ENCODE assay signal across 9 cellular contexts in genomic region chr3:12553921-12554391, GRCh38. TPM values are rescaled to one million over a fixed set of nuclear protein-coding genes. Genes with fewer than 3 reads are reported as not detected.
DNase-seq lines count a peak whose midpoint lies in the region; ATAC-seq, FAIRE-seq and TF ChIP-seq lines count a peak whose summit lies in the region.
"Had no signal": no experiment of that assay in that cellular context is flagged by ENCODE, and none has a peak within 500 bp of the region (broad histone marks: within the 10 kb centered on the region; RNA-seq: fewer than 3 reads in every experiment).

No MANE protein-coding gene starts in this region.

- H3K36me3 Mint-ChIP-seq in CD4-positive, alpha-beta memory T cell, result peaks cover 0 to 7% of the 10 kb centered on the region in 2 donors
- peaks cover 3% of the 10 kb centered on the region for H3K36me3 Mint-ChIP-seq in IgD-negative memory B cell

- DNase-seq in CD4-positive, alpha-beta memory T cell, result peak in 1 of 5 donors; percentile 14
- DNase-seq in fibroblast of mammary gland (ENCODE audit: low read depth) (no peak), pancreas (peak in 2 of 6 donors; percentile 40 to 57), NCI-H1417 treated with DMSO at 0.1 percent for 48 hours (lab: John Stamatoyannopoulos, UW) (no peak), germinal center (ENCODE audit: low spot score) (no peak)

- 3 to 11% methylated on average over 26 of the region's 26 CpGs for WGBS in pancreas, 2 donors

- TF ChIP-seq CTCF in VCaP (conservative IDR thresholded peaks at IDR 0.05) (no peak), fibroblast of mammary gland (conservative IDR thresholded peaks at IDR 0.05; ENCODE audit: control insufficient read depth, insufficient read depth, low read depth, low read length) (no peak), pancreas (IDR thresholded peaks at IDR 0.05) (no peak)

- intact Hi-C loops in CD4-positive, alpha-beta memory T cell (cut with micrococcal nuclease), result no loop called here
- intact Hi-C loops in pancreas (cut with DNase I), result no loop called here

- POLR2A ChIA-PET in CD4-positive, alpha-beta memory T cell (lab: Charles Lee; ENCODE audit: partially characterized antibody), result interaction anchor here (1.4 kb wide), 1 partner anchor 110 kb away, joined by 8 read pairs; the partner anchor contains the start of gene RAF1

- no peak overlapping the region for H3K27ac ChIP-seq in CD4-positive, alpha-beta memory T cell (ENCODE audit: low read depth, low read length)
- H3K27ac ChIP-seq in VCaP, result peak overlapping the region; percentile 42
- H3K27ac ChIP-seq in pancreas, result peak overlapping the region in 1 of 4 donors; percentile 55
- H3K27ac ChIP-seq: PC-9 had no signal

- H3K36me3 ChIP-seq in CD4-positive, alpha-beta memory T cell (ENCODE audit: insufficient read depth, low read length), result no peaks in the 10 kb centered on the region
- H3K36me3 ChIP-seq in pancreas, result no peaks in the 10 kb centered on the region

- peak overlapping the region; percentile 67 to 81 (median 74) for H3K4me3 Mint-ChIP-seq in CD4-positive, alpha-beta memory T cell
- H3K4me3 Mint-ChIP-seq in IgD-negative memory B cell, result peak overlapping the region; percentile 63 to 91 (median 80)

- H3K27ac Mint-ChIP-seq in CD4-positive, alpha-beta memory T cell, result no peak overlapping the region
- H3K27ac Mint-ChIP-seq in IgD-negative memory B cell, result peak overlapping the region in 1 of 3 donors; percentile 13

- FAIRE-seq in pancreas (lab: Jason Lieb, UNC), result no peak

- no peaks in the 10 kb centered on the region for H3K9me3 ChIP-seq in CD4-positive, alpha-beta memory T cell (ENCODE audit: control insufficient read depth in 1 of 2, low read length in 2 of 2)
- H3K9me3 ChIP-seq in pancreas, result no peaks in the 10 kb centered on the region

- H3K27me3 Mint-ChIP-seq in CD4-positive, alpha-beta memory T cell, result peaks cover 28 to 30% of the 10 kb centered on the region in 2 donors
- peaks cover 23% of the 10 kb centered on the region for H3K27me3 Mint-ChIP-seq in IgD-negative memory B cell

- CTCF ChIA-PET in CD4-positive, alpha-beta memory T cell (lab: Charles Lee; ENCODE audit: partially characterized antibody), result no interaction called here

- H3K4me1 ChIP-seq in CD4-positive, alpha-beta memory T cell (ENCODE audit: insufficient read depth, low read length), result peaks cover 22% of the 10 kb centered on the region
- H3K4me1 ChIP-seq in pancreas, result peaks cover 4 to 21% (median 11%) of the 10 kb centered on the region in 3 donors

- ATAC-seq in pancreas, result no peak
- ATAC-seq in HG03432 (IDR thresholded peaks at IDR 0.05; ENCODE audit: unreplicated experiment), result no peak

- H3K4me3 ChIP-seq in CD4-positive, alpha-beta memory T cell (ENCODE audit: low read length in 2 of 2), result peak overlapping the region in 1 of 2 donors; percentile 44
- H3K4me3 ChIP-seq in fibroblast of mammary gland (ENCODE audit: control insufficient read depth, low read depth, low read length), result peak overlapping the region; percentile 51
- H3K4me3 ChIP-seq in pancreas, result peak overlapping the region; percentile 0 to 41 (median 25)
- H3K4me3 ChIP-seq: PC-9 had no signal

- peaks cover 14% of the 10 kb centered on the region for H3K27me3 ChIP-seq in CD4-positive, alpha-beta memory T cell (ENCODE audit: insufficient read depth, low read length)
- peaks cover 0 to 4% (median 1%) of the 10 kb centered on the region in 4 donors for H3K27me3 ChIP-seq in pancreas

- no peaks in the 10 kb centered on the region for H3K9me3 Mint-ChIP-seq in CD4-positive, alpha-beta memory T cell
- peaks cover 0 to 1% (median 0%) of the 10 kb centered on the region in 3 donors for H3K9me3 Mint-ChIP-seq in IgD-negative memory B cell

- peaks cover 25 to 39% (median 30%) of the 10 kb centered on the region in 4 donors for H3K4me1 Mint-ChIP-seq in CD4-positive, alpha-beta memory T cell
- H3K4me1 Mint-ChIP-seq in IgD-negative memory B cell, result peaks cover 15 to 28% (median 28%) of the 10 kb centered on the region in 3 donors

RNA-seq across cellular contexts. Expression of gene MKRN2, which starts 2.9 kb away (rescaled TPM):
- total RNA-seq in CD4-positive, alpha-beta memory T cell, result 10 to 100 TPM; 31.7 to 32.0 TPM
- polyA plus RNA-seq in CD4-positive, alpha-beta memory T cell, result 10 to 100 TPM; 43.0 to 60.3 TPM
- polyA plus RNA-seq in IgD-negative memory B cell (41.0 TPM), pancreas (10 to 100 TPM in 1 of 2 donors, 1 to 10 TPM in 1; 8.5 to 11.8 TPM)
- 10 to 100 TPM; 11.8 to 17.0 (median 13.9) TPM for total RNA-seq in pancreas

RNA-seq across cellular contexts. Expression of gene MKRN2OS, which starts 8.7 kb away (rescaled TPM):
- not detected for total RNA-seq in CD4-positive, alpha-beta memory T cell
- not detected for polyA plus RNA-seq in CD4-positive, alpha-beta memory T cell
- polyA plus RNA-seq in IgD-negative memory B cell (not detected), pancreas (1 to 10 TPM; 1.9 to 3.2 TPM)
- total RNA-seq in pancreas, result 1 to 10 TPM; 1.5 to 3.9 (median 2.4) TPM
